8 cellular contexts compared by ENCODE assay signal in the genomic region with DNA sequence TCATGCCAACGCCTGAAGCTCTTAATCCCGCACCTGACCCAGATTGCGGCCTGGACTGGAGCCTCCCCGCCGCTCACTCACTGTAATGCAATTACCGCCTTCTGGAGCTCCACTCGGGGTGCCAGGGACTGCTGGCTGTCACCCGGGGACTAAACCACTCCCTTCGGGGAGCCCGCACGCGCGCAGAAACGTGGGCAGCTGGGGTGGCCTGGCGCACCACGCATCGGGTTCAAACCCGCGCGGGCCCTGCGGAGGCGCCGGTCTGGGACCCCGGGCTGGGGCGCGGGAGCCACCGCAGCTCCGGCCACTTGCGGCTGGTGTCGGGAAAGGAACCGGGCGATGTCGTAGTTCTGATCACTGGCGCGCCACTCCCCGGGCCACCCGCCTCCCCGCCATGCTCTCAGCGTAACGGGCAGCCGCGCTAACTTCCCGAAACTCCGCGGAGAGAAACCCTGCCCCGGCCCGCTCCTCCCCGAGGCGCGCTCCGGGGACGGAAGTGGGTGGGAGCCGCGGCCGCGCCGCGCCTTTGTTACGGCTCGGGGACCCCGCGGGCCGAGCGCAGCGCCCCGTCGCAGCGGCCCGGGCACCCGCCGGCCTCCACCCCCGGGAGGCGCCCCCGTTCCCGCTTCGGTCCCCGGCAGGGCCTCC.
DNase-seq lines count a peak whose midpoint lies in the region; ATAC-seq and TF ChIP-seq lines count a peak whose summit lies in the region.

No MANE protein-coding gene starts in this region.

- H3K18ac ChIP-seq in mesenchymal stem cell (ENCODE audit: low read depth in 1 of 2, low read length in 2 of 2) = peak overlapping the region; percentile 94 to 99

- H4K91ac ChIP-seq in mesenchymal stem cell (ENCODE audit: low read length) = peak overlapping the region; percentile 98

- peak overlapping the region; percentile 97 for H4K8ac ChIP-seq in mesenchymal stem cell (ENCODE audit: low read length)

- no peaks in the 10 kb centered on the region for H3K9me3 ChIP-seq in mesenchymal stem cell (ENCODE audit: control insufficient read depth, low read length)

- H2AFZ ChIP-seq in KMS-11 (ENCODE audit: low read depth) = peak overlapping the region; percentile 93
- peak overlapping the region; percentile 47 for H2AFZ ChIP-seq in mesenchymal stem cell (ENCODE audit: low read depth, low read length)

- peak; percentile 24 for ATAC-seq in GM21717 (IDR thresholded peaks at IDR 0.05; ENCODE audit: unreplicated experiment)

- H3K4me2 ChIP-seq in KMS-11 (peak overlapping the region; percentile 79), mesenchymal stem cell (ENCODE audit: low read length, poor library complexity, severe bottlenecking) (peak overlapping the region; percentile 94)

- H3K23ac ChIP-seq in mesenchymal stem cell (ENCODE audit: low read length in 2 of 2) = peak overlapping the region; percentile 54 to 85

- no peaks in the 10 kb centered on the region for H3K27me3 ChIP-seq in KMS-11 (ENCODE audit: insufficient read depth, low read depth)
- H3K27me3 ChIP-seq in mesenchymal stem cell (ENCODE audit: control insufficient read depth in 1 of 2, insufficient read depth in 1 of 2, low read length in 2 of 2) = no peaks in the 10 kb centered on the region

- TF ChIP-seq CTCF in KMS-11 (conservative IDR thresholded peaks at IDR 0.05; ENCODE audit: low read depth, low read length) = no peak

- H3K9ac ChIP-seq in KMS-11 = peak overlapping the region; percentile 73
- H3K9ac ChIP-seq in mesenchymal stem cell (ENCODE audit: low read length) = peak overlapping the region; percentile 88

- no peaks in the 10 kb centered on the region for H3K79me2 ChIP-seq in KMS-11 (ENCODE audit: insufficient read depth, low read depth)

- H2BK12ac ChIP-seq in mesenchymal stem cell (ENCODE audit: low read length in 2 of 2) = peak overlapping the region; percentile 62 to 83

- no peaks in the 10 kb centered on the region for H3K36me3 ChIP-seq in KMS-11 (ENCODE audit: insufficient read depth)
- no peaks in the 10 kb centered on the region for H3K36me3 ChIP-seq in mesenchymal stem cell (ENCODE audit: control insufficient read depth in 1 of 2, insufficient read depth in 2 of 2, low read depth in 1 of 2, low read length in 2 of 2)

- no peaks in the 10 kb centered on the region for H4K20me1 ChIP-seq in KMS-11 (ENCODE audit: insufficient read depth)

- peak overlapping the region; percentile 77 to 94 for H3K14ac ChIP-seq in mesenchymal stem cell (ENCODE audit: low read length in 2 of 2)

- peak overlapping the region; percentile 93 to 99 for H3K4ac ChIP-seq in mesenchymal stem cell (ENCODE audit: low read depth in 1 of 2, low read length in 2 of 2)

- H3K4me3 ChIP-seq in KMS-11 (IDR thresholded peaks at IDR 0.05; ENCODE audit: insufficient read depth, low read depth, low read length) (peak overlapping the region; percentile 38), mesenchymal stem cell (ENCODE audit: insufficient read depth in 1 of 2, low read depth in 1 of 2, low read length in 2 of 2) (peak overlapping the region; percentile 93)

- WGBS in mesenchymal stem cell = under 1% methylated on average over 65 of the region's 77 CpGs

- H2BK120ac ChIP-seq in mesenchymal stem cell (ENCODE audit: low read depth, low read length) = peak overlapping the region; percentile 100

- peak overlapping the region; percentile 98 for H2BK5ac ChIP-seq in mesenchymal stem cell (ENCODE audit: low read depth, low read length, poor library complexity, severe bottlenecking)

- H3K27ac ChIP-seq in KMS-11 (peak overlapping the region; percentile 37), mesenchymal stem cell (ENCODE audit: low read length, poor library complexity, severe bottlenecking) (peak overlapping the region; percentile 73)

- peak; percentile 59 for DNase-seq in ELR (ENCODE audit: low read depth)
- DNase-seq in activated CD4-positive, alpha-beta T cell treated with anti-CD3 and anti-CD28 coated beads, Interleukin-2, amount 50 U/mL, for 1 hour = peak; percentile 44
- peak; percentile 69 for DNase-seq in ecto neural progenitor cell (ENCODE audit: low spot score)
- DNase-seq in mesenchymal stem cell = peak; percentile 54
- peak; percentile 13 to 38 for DNase-seq in stimulated activated CD8-positive, alpha-beta memory T cell treated with anti-CD3 and anti-CD28 coated beads, Interleukin-15, amount 100 ng/mL, for 4 hours (ENCODE audit: low read depth in 2 of 2)
- DNase-seq in NCI-H510A treated with DMSO at 0.1 percent for 48 hours (lab: John Stamatoyannopoulos, UW) = no peak

- H3K4me1 ChIP-seq in KMS-11 (ENCODE audit: low read depth, poor library complexity, severe bottlenecking) = peaks cover 5% of the 10 kb centered on the region
- peaks cover 11% of the 10 kb centered on the region for H3K4me1 ChIP-seq in mesenchymal stem cell (ENCODE audit: control insufficient read depth, insufficient read depth, low read depth, low read length)

- no peaks in the 10 kb centered on the region for H3K79me1 ChIP-seq in mesenchymal stem cell (replicated peaks; ENCODE audit: low read length, poor library complexity, severe bottlenecking)

- H2AK5ac ChIP-seq in mesenchymal stem cell (ENCODE audit: low read length, severe bottlenecking) = no peak overlapping the region

- H2BK15ac ChIP-seq in mesenchymal stem cell (ENCODE audit: low read depth, poor library complexity, severe bottlenecking) = peak overlapping the region; percentile 99
